ENCODE assay signal across 1 cellular context in the genomic region with DNA sequence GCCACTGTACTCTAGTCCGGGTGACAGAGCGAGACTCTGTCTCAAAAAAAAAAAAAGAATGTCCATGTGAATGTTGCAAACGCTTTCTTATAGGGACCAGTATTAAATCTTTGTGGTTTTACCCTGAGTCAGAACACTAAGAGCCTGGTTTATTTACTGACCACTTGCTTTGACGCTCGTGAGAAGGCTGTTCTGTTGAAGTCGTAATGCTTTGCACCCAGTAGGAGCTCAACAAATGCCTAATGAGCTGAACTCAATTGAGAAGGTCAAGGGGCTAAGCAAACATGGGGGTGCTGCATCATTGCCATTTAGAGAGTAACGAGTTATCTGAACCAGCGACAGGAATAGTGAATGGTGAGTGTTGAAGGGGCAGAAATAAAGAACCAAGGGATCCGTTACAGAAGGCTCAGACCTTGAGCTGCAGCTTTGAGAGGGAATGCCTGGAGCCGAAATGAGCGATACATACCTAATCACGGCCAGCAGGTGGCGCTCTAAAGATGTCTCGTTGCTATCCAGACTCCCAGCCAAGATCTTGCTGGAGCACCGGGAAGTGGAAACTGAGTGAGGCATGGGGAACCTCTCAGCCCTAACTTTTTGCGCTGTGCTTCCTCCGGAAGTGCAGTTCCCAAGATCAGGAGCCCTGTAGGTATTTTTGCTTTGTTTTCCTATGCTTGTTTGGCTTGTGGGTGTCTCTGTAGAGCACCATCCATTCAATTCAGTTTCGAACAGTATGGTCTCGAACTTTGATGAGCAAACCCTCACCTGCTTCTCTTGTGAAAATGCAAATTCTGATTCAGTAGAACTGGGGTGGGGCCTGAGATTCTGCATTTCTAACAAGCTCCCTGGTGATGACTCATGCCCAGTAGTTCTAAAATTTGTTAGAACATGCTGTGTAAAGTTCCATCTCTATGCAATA.
A peak's percentile ranks its signal among the peaks of the same experiment; 100 is the strongest.
TF ChIP-seq lines count a peak whose summit lies in the region.

No MANE protein-coding gene starts in this region.

TF ChIP-seq in HepG2, 621 proteins besides CTCF, POLR2A, EP300 and RAD21 (continued from another document and continues in another):
- TF ChIP-seq, protein P1, sequence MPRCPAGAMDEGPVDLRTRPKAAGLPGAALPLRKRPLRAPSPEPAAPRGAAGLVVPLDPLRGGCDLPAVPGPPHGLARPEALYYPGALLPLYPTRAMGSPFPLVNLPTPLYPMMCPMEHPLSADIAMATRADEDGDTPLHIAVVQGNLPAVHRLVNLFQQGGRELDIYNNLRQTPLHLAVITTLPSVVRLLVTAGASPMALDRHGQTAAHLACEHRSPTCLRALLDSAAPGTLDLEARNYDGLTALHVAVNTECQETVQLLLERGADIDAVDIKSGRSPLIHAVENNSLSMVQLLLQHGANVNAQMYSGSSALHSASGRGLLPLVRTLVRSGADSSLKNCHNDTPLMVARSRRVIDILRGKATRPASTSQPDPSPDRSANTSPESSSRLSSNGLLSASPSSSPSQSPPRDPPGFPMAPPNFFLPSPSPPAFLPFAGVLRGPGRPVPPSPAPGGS (CRISPR knock-in tag; IDR thresholded peaks at IDR 0.05), result no peak
- TF ChIP-seq POLR2AphosphoS5 (IDR thresholded peaks at IDR 0.05; ENCODE audit: low read depth, low read length), result no peak
- 0 out of 2 replicates have a peak, but pooled peaks have one; percentile 30 for TF ChIP-seq ETV6 (CRISPR knock-in tag; conservative IDR thresholded peaks at IDR 0.05)
- TF ChIP-seq, protein P2, sequence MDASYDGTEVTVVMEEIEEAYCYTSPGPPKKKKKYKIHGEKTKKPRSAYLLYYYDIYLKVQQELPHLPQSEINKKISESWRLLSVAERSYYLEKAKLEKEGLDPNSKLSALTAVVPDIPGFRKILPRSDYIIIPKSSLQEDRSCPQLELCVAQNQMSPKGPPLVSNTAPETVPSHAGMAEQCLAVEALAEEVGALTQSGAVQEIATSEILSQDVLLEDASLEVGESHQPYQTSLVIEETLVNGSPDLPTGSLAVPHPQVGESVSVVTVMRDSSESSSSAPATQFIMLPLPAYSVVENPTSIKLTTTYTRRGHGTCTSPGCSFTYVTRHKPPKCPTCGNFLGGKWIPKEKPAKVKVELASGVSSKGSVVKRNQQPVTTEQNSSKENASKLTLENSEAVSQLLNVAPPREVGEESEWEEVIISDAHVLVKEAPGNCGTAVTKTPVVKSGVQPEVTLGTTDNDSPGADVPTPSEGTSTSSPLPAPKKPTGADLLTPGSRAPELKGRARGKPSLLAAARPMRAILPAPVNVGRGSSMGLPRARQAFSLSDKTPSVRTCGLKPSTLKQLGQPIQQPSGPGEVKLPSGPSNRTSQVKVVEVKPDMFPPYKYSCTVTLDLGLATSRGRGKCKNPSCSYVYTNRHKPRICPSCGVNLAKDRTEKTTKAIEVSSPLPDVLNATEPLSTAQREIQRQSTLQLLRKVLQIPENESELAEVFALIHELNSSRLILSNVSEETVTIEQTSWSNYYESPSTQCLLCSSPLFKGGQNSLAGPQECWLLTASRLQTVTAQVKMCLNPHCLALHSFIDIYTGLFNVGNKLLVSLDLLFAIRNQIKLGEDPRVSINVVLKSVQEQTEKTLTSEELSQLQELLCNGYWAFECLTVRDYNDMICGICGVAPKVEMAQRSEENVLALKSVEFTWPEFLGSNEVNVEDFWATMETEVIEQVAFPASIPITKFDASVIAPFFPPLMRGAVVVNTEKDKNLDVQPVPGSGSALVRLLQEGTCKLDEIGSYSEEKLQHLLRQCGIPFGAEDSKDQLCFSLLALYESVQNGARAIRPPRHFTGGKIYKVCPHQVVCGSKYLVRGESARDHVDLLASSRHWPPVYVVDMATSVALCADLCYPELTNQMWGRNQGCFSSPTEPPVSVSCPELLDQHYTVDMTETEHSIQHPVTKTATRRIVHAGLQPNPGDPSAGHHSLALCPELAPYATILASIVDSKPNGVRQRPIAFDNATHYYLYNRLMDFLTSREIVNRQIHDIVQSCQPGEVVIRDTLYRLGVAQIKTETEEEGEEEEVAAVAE (CRISPR knock-in tag; IDR thresholded peaks at IDR 0.05; ENCODE audit: borderline replicate concordance), result peak; percentile 33; the same call in 1 of the 2 replicates
- no peak for TF ChIP-seq ZNF615 (CRISPR knock-in tag; IDR thresholded peaks at IDR 0.05; ENCODE audit: borderline replicate concordance)
- 0 out of 2 replicates have a peak, but pooled peaks have one; percentile 41 for TF ChIP-seq KMT2A (CRISPR knock-in tag; IDR thresholded peaks at IDR 0.05)
- TF ChIP-seq ZNF251 (CRISPR knock-in tag; IDR thresholded peaks at IDR 0.05), result no peak
- TF ChIP-seq, protein P3, sequence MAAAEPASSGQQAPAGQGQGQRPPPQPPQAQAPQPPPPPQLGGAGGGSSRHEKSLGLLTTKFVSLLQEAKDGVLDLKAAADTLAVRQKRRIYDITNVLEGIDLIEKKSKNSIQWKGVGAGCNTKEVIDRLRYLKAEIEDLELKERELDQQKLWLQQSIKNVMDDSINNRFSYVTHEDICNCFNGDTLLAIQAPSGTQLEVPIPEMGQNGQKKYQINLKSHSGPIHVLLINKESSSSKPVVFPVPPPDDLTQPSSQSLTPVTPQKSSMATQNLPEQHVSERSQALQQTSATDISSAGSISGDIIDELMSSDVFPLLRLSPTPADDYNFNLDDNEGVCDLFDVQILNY (CRISPR knock-in tag; conservative IDR thresholded peaks at IDR 0.05), result no peak
- TF ChIP-seq, protein P4, sequence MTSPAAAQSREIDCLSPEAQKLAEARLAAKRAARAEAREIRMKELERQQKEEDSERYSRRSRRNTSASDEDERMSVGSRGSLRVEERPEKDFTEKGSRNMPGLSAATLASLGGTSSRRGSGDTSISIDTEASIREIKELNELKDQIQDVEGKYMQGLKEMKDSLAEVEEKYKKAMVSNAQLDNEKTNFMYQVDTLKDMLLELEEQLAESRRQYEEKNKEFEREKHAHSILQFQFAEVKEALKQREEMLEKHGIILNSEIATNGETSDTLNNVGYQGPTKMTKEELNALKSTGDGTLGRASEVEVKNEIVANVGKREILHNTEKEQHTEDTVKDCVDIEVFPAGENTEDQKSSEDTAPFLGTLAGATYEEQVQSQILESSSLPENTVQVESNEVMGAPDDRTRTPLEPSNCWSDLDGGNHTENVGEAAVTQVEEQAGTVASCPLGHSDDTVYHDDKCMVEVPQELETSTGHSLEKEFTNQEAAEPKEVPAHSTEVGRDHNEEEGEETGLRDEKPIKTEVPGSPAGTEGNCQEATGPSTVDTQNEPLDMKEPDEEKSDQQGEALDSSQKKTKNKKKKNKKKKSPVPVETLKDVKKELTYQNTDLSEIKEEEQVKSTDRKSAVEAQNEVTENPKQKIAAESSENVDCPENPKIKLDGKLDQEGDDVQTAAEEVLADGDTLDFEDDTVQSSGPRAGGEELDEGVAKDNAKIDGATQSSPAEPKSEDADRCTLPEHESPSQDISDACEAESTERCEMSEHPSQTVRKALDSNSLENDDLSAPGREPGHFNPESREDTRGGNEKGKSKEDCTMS (CRISPR knock-in tag; conservative IDR thresholded peaks at IDR 0.05), result no peak
- TF ChIP-seq, protein P5, sequence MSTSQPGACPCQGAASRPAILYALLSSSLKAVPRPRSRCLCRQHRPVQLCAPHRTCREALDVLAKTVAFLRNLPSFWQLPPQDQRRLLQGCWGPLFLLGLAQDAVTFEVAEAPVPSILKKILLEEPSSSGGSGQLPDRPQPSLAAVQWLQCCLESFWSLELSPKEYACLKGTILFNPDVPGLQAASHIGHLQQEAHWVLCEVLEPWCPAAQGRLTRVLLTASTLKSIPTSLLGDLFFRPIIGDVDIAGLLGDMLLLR (CRISPR knock-in tag; IDR thresholded peaks at IDR 0.05), result no peak
- no peak for TF ChIP-seq ZNF160 (CRISPR knock-in tag; IDR thresholded peaks at IDR 0.05)
- no peak for TF ChIP-seq SRF (IDR thresholded peaks at IDR 0.05; ENCODE audit: low read depth, low read length)
- TF ChIP-seq SRSF4 (IDR thresholded peaks at IDR 0.05; ENCODE audit: low read depth, low read length, poor library complexity, severe bottlenecking), result no peak
- TF ChIP-seq, protein P6, sequence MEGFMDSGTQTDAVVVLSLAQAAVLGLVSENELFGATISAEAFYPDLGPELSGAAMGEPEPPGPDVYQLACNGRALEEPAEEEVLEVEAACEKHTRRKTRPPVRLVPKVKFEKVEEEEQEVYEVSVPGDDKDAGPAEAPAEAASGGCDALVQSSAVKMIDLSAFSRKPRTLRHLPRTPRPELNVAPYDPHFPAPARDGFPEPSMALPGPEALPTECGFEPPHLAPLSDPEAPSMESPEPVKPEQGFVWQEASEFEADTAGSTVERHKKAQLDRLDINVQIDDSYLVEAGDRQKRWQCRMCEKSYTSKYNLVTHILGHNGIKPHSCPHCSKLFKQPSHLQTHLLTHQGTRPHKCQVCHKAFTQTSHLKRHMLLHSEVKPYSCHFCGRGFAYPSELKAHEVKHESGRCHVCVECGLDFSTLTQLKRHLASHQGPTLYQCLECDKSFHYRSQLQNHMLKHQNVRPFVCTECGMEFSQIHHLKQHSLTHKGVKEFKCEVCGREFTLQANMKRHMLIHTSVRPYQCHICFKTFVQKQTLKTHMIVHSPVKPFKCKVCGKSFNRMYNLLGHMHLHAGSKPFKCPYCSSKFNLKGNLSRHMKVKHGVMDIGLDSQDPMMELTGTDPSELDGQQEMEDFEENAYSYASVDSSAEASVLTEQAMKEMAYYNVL (CRISPR knock-in tag; IDR thresholded peaks at IDR 0.05; ENCODE audit: borderline replicate concordance), result no peak
- TF ChIP-seq, protein P7, sequence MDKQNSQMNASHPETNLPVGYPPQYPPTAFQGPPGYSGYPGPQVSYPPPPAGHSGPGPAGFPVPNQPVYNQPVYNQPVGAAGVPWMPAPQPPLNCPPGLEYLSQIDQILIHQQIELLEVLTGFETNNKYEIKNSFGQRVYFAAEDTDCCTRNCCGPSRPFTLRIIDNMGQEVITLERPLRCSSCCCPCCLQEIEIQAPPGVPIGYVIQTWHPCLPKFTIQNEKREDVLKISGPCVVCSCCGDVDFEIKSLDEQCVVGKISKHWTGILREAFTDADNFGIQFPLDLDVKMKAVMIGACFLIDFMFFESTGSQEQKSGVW (CRISPR knock-in tag; IDR thresholded peaks at IDR 0.05; ENCODE audit: borderline replicate concordance), result no peak
- TF ChIP-seq GATAD2A (CRISPR knock-in tag; IDR thresholded peaks at IDR 0.05), result peak; percentile 79
- TF ChIP-seq MED13 (CRISPR knock-in tag; IDR thresholded peaks at IDR 0.05), result no peak
- TF ChIP-seq, protein P8, sequence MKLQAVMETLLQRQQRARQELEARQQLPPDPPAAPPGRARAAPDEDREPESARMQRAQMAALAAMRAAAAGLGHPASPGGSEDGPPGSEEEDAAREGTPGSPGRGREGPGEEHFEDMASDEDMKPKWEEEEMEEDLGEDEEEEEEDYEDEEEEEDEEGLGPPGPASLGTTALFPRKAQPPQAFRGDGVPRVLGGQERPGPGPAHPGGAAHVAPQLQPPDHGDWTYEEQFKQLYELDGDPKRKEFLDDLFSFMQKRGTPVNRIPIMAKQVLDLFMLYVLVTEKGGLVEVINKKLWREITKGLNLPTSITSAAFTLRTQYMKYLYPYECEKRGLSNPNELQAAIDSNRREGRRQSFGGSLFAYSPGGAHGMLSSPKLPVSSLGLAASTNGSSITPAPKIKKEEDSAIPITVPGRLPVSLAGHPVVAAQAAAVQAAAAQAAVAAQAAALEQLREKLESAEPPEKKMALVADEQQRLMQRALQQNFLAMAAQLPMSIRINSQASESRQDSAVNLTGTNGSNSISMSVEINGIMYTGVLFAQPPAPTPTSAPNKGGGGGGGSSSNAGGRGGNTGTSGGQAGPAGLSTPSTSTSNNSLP (IDR thresholded peaks at IDR 0.05; ENCODE audit: low read depth, low read length), result 0 out of 2 replicates have a peak, but pooled peaks have one; percentile 4
- TF ChIP-seq MAFF (IDR thresholded peaks at IDR 0.05; ENCODE audit: low read depth, low read length), result no peak
- no peak for TF ChIP-seq EED (CRISPR knock-in tag; IDR thresholded peaks at IDR 0.05)
- TF ChIP-seq ELF4 (CRISPR knock-in tag; IDR thresholded peaks at IDR 0.05; ENCODE audit: borderline replicate concordance), result no peak
- TF ChIP-seq ZNF33A (CRISPR knock-in tag; IDR thresholded peaks at IDR 0.05; ENCODE audit: borderline replicate concordance), result no peak
- TF ChIP-seq, protein P9, sequence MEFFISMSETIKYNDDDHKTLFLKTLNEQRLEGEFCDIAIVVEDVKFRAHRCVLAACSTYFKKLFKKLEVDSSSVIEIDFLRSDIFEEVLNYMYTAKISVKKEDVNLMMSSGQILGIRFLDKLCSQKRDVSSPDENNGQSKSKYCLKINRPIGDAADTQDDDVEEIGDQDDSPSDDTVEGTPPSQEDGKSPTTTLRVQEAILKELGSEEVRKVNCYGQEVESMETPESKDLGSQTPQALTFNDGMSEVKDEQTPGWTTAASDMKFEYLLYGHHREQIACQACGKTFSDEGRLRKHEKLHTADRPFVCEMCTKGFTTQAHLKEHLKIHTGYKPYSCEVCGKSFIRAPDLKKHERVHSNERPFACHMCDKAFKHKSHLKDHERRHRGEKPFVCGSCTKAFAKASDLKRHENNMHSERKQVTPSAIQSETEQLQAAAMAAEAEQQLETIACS (CRISPR knock-in tag; IDR thresholded peaks at IDR 0.05), result no peak
- TF ChIP-seq ZBTB20 (CRISPR knock-in tag; IDR thresholded peaks at IDR 0.05; ENCODE audit: borderline replicate concordance, low read depth), result no peak
- no peak for TF ChIP-seq ZSCAN31 (CRISPR knock-in tag; IDR thresholded peaks at IDR 0.05; ENCODE audit: low read depth)
- TF ChIP-seq NPAS2 (CRISPR knock-in tag; IDR thresholded peaks at IDR 0.05; ENCODE audit: borderline replicate concordance), result no peak
- no peak for TF ChIP-seq JARID2 (CRISPR knock-in tag; IDR thresholded peaks at IDR 0.05; ENCODE audit: insufficient replicate concordance)
- TF ChIP-seq, protein P10, sequence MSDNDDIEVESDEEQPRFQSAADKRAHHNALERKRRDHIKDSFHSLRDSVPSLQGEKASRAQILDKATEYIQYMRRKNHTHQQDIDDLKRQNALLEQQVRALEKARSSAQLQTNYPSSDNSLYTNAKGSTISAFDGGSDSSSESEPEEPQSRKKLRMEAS (IDR thresholded peaks at IDR 0.05), result no peak
- no peak for TF ChIP-seq ZNF713 (CRISPR knock-in tag; IDR thresholded peaks at IDR 0.05)
- no peak for TF ChIP-seq ZNF274 (CRISPR knock-in tag; IDR thresholded peaks at IDR 0.05)
- no peak for TF ChIP-seq SYNCRIP (IDR thresholded peaks at IDR 0.05; ENCODE audit: insufficient read depth, low read depth, low read length)
- TF ChIP-seq HNRNPK (IDR thresholded peaks at IDR 0.05; ENCODE audit: low read depth, low read length, poor library complexity, severe bottlenecking), result no peak
- TF ChIP-seq, protein P11, sequence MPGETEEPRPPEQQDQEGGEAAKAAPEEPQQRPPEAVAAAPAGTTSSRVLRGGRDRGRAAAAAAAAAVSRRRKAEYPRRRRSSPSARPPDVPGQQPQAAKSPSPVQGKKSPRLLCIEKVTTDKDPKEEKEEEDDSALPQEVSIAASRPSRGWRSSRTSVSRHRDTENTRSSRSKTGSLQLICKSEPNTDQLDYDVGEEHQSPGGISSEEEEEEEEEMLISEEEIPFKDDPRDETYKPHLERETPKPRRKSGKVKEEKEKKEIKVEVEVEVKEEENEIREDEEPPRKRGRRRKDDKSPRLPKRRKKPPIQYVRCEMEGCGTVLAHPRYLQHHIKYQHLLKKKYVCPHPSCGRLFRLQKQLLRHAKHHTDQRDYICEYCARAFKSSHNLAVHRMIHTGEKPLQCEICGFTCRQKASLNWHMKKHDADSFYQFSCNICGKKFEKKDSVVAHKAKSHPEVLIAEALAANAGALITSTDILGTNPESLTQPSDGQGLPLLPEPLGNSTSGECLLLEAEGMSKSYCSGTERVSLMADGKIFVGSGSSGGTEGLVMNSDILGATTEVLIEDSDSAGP (CRISPR knock-in tag; IDR thresholded peaks at IDR 0.05; ENCODE audit: borderline replicate concordance), result no peak
- no peak for TF ChIP-seq U2AF1 (optimal IDR thresholded peaks at IDR 0.05; ENCODE audit: low read depth, low read length)
- no peak for TF ChIP-seq ZNF558 (CRISPR knock-in tag; IDR thresholded peaks at IDR 0.05; ENCODE audit: borderline replicate concordance)
- TF ChIP-seq ZNF589 (CRISPR knock-in tag; conservative IDR thresholded peaks at IDR 0.05), result no peak
- TF ChIP-seq RARA (CRISPR knock-in tag; IDR thresholded peaks at IDR 0.05), result 0 out of 2 replicates have a peak, but pooled peaks have one; percentile 21
- peak; percentile 65; the same call in 1 of the 2 replicates for TF ChIP-seq HDAC2 (CRISPR knock-in tag; IDR thresholded peaks at IDR 0.05)
- no peak for TF ChIP-seq ZNF510 (CRISPR knock-in tag; IDR thresholded peaks at IDR 0.05; ENCODE audit: low read depth)
